In genomic region chr15:63134245-63134644, GRCh38 we compare ENCODE assay signal across 22 cellular contexts. TPM values are rescaled to one million over a fixed set of nuclear protein-coding genes. Genes with fewer than 3 reads are reported as not detected.
DNase-seq lines count a peak whose midpoint lies in the region; ATAC-seq and TF ChIP-seq lines count a peak whose summit lies in the region.
"Had no signal": no experiment of that assay in that cellular context is flagged by ENCODE, and none has a peak within 500 bp of the region (broad histone marks: within the 10 kb centered on the region; RNA-seq: fewer than 3 reads in every experiment).

No MANE protein-coding gene starts in this region.

- DNase-seq in M059J (ENCODE audit: low read depth) (peak; percentile 53), breast epithelium (ENCODE audit: low spot score in 2 of 2) (no peak), lower lobe of right lung (no peak), tibial artery (no peak), testis (no peak), HT-29 (ENCODE audit: low spot score) (no peak), middle frontal gyrus (ENCODE audit: extremely low spot score, low spot score) (no peak)
- DNase-seq in activated CD8-positive, alpha-beta memory T cell treated with anti-CD3 and anti-CD28 coated beads, Interleukin-2, amount 50 U/mL, for 48 hours: no peak
- DNase-seq: activated CD4-positive, alpha-beta memory T cell treated with anti-CD3 and anti-CD28 coated beads, Interleukin-2, amount 10 ng/mL, durations not matched to agents 7 days and 5 days; activated naive CD8-positive, alpha-beta T cell treated with anti-CD3 and anti-CD28 coated beads for 36 hours; activated T-cell treated with anti-CD3 and anti-CD28 coated beads, Interleukin-2, amount 50 U/mL, for 48 hours; AML-193; COR-L47; effector memory CD8-positive, alpha-beta T cell; hippocampal formation; MM.1S; NCI-H187; NCI-H446 treated with DMSO at 0.1 percent for 48 hours; stimulated activated CD4-positive, alpha-beta T cell treated with anti-CD3 and anti-CD28 coated beads, Interleukin-15, amount 100 ng/mL, for 24 hours; T-helper 1 cell had no signal

- H3K9me3 ChIP-seq in breast epithelium (no peaks in the 10 kb centered on the region), lower lobe of right lung (no peaks in the 10 kb centered on the region), tibial artery (no peaks in the 10 kb centered on the region), testis (no peaks in the 10 kb centered on the region)

- TF ChIP-seq CTCF in breast epithelium (IDR thresholded peaks at IDR 0.05) (no peak), lower lobe of right lung (IDR thresholded peaks at IDR 0.05) (no peak), tibial artery (IDR thresholded peaks at IDR 0.05) (no peak), testis (IDR thresholded peaks at IDR 0.05) (no peak)

- H3K27me3 ChIP-seq in breast epithelium (no peaks in the 10 kb centered on the region), lower lobe of right lung (ENCODE audit: low read depth) (no peaks in the 10 kb centered on the region), tibial artery (no peaks in the 10 kb centered on the region), testis (no peaks in the 10 kb centered on the region)

- no peaks in the 10 kb centered on the region for H3K4me1 ChIP-seq in breast epithelium
- H3K4me1 ChIP-seq in lower lobe of right lung: peaks cover 15% of the 10 kb centered on the region
- H3K4me1 ChIP-seq in tibial artery: peaks cover 0 to 55% (median 20%) of the 10 kb centered on the region in 4 donors
- H3K4me1 ChIP-seq in testis: peaks cover 4% of the 10 kb centered on the region

- no peaks in the 10 kb centered on the region for H3K36me3 ChIP-seq in breast epithelium
- H3K36me3 ChIP-seq in lower lobe of right lung: peaks cover 24% of the 10 kb centered on the region
- peaks cover 0 to 21% (median 13%) of the 10 kb centered on the region in 3 donors for H3K36me3 ChIP-seq in tibial artery
- no peaks in the 10 kb centered on the region for H3K36me3 ChIP-seq in testis (ENCODE audit: low read depth, missing control alignments)

- no peak for ATAC-seq in lower lobe of right lung
- ATAC-seq: effector memory CD8-positive, alpha-beta T cell; stimulated activated memory B cell treated with anti-CD40 and anti-IgM and Interleukin-4, amounts not matched to agents 10 μg/mL and 1 μg/mL and 100 μg/mL, for 72 hours had no signal

- 90 to 95% methylated on average over 1 of the region's 1 CpG for WGBS in testis, 2 donors

- H3K27ac ChIP-seq in breast epithelium (peak overlapping the region; percentile 10 to 72), lower lobe of right lung (peak overlapping the region; percentile 12), tibial artery (peak overlapping the region; percentile 65 to 68), testis (no peak overlapping the region)
- H3K27ac ChIP-seq: VCaP had no signal

- TF ChIP-seq POLR2A in breast epithelium (IDR thresholded peaks at IDR 0.05) (no peak), testis (IDR thresholded peaks at IDR 0.05) (no peak)

- intact Hi-C loops in breast epithelium (cut with DNase I; ENCODE audit: low total_unique reads) (no loop called here), lower lobe of right lung (cut with DNase I) (no loop called here), tibial artery (cut with DNase I; ENCODE audit: low total_unique reads) (no loop called here), testis (cut with DNase I; ENCODE audit: low total_unique reads) (no loop called here)

- H3K4me3 ChIP-seq in breast epithelium (no peak overlapping the region), lower lobe of right lung (no peak overlapping the region), tibial artery (no peak overlapping the region), testis (no peak overlapping the region)

RNA-seq across cellular contexts. Expression of gene LACTB, which starts 12.6 kb away (rescaled TPM):
- 22.5 and 41.1 TPM in 2 replicates for total RNA-seq in M059J (2014; rRNA removed; shearing (Covaris generic))
- 10 to 100 TPM; 15.7 to 17.6 (median 17.1) TPM for total RNA-seq in breast epithelium
- 34.7 TPM for total RNA-seq in lower lobe of right lung
- total RNA-seq in testis: 10 to 100 TPM in 1 of 2 donors, 1 to 10 TPM in 1; 8.9 to 17.1 TPM
- polyA plus RNA-seq in testis (ENCODE audit: insufficient read depth, low read depth, low replicate concordance): 24.7 TPM
- 5.3 TPM in 2 replicates for total RNA-seq in HT-29 (2014; rRNA removed; shearing (Covaris generic))

RNA-seq across cellular contexts. Expression of gene RPS27L, which starts 23.0 kb away (rescaled TPM):
- total RNA-seq in M059J (2014; rRNA removed; shearing (Covaris generic)): 131 and 242 TPM in 2 replicates
- total RNA-seq in breast epithelium (100 to 1,000 TPM; 121 to 200 (median 152) TPM), lower lobe of right lung (184 TPM), testis (10 to 100 TPM; 34.3 to 46.6 TPM)
- 69.7 TPM for polyA plus RNA-seq in testis (ENCODE audit: insufficient read depth, low read depth, low replicate concordance)
- total RNA-seq in HT-29 (2014; rRNA removed; shearing (Covaris generic)): 35.0 and 43.7 TPM in 2 replicates

RNA-seq across cellular contexts. Expression of gene RAB8B, which starts 55.2 kb away (rescaled TPM):
- total RNA-seq in M059J (2014; rRNA removed; shearing (Covaris generic)): 37.8 and 48.5 TPM in 2 replicates
- total RNA-seq in breast epithelium (10 to 100 TPM; 31.3 to 46.2 (median 36.7) TPM), lower lobe of right lung (72.7 TPM), testis (10 to 100 TPM; 19.3 to 20.8 TPM)
- 38.7 TPM for polyA plus RNA-seq in testis (ENCODE audit: insufficient read depth, low read depth, low replicate concordance)
- 1.6 and 3.4 TPM in 2 replicates for total RNA-seq in HT-29 (2014; rRNA removed; shearing (Covaris generic))

Comparison
In these comparisons a context has a peak if more than half of its experiments do, and no peak if none do; other contexts are left out.
1. H3K27ac ChIP-seq: peak in breast epithelium (2 of 2), lower lobe of right lung (single experiment) and tibial artery (2 of 2); none in testis (0 of 2).